2 cellular contexts compared by ENCODE assay signal in the genomic region with DNA sequence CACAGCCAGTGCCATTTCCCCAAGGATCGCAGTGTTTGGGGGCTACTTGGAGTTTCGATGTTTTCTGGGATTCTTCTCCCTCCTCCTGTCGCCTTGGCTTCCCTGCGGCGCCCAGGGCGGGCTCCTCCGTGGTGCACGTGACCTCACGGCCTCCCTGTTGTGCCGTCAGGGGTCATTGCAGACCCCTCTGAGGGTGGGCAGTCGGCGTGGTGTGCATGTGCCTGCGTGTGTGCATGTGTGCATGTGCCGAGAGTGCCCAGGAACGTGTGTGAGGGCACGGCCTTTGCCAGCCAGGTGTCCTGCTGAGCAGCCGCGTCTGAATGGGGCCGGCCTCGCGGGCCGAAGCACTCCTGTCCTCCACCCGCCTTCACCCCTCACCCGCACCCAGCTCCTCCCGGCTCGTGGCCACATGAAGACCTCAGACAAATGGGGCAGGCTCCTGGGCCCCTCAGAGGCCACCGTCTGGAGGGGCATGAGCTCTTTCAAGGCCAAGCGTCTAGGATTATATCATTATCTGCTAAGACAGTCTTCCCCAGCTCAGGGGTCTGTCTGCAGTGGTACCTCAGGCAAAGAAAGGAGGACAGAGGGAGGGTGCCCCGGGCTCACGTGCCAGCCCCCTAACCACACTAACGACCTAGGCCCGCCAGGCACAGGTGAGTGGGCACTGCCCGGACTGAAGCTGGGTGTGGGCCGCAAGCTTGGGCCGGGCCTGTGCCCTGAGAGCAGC.
TF ChIP-seq lines count a peak whose summit lies in the region.

No MANE protein-coding gene starts in this region.

TF ChIP-seq in SK-N-SH, 30 proteins besides CTCF, POLR2A, EP300 and RAD21:
- TF ChIP-seq FOXM1 (IDR thresholded peaks at IDR 0.05; ENCODE audit: low read depth), result no peak

TF ChIP-seq in SK-N-SH treated with all-trans-retinoic acid at 6 μM for 48 hours, 23 proteins besides CTCF, POLR2A, EP300 and RAD21:
- TF ChIP-seq ZC3H10 (CRISPR knock-in tag; IDR thresholded peaks at IDR 0.05), result no peak
- no peak for TF ChIP-seq OSR1 (CRISPR knock-in tag; IDR thresholded peaks at IDR 0.05)
- TF ChIP-seq ESRRG (CRISPR knock-in tag; IDR thresholded peaks at IDR 0.05), result no peak
- TF ChIP-seq, protein P1, sequence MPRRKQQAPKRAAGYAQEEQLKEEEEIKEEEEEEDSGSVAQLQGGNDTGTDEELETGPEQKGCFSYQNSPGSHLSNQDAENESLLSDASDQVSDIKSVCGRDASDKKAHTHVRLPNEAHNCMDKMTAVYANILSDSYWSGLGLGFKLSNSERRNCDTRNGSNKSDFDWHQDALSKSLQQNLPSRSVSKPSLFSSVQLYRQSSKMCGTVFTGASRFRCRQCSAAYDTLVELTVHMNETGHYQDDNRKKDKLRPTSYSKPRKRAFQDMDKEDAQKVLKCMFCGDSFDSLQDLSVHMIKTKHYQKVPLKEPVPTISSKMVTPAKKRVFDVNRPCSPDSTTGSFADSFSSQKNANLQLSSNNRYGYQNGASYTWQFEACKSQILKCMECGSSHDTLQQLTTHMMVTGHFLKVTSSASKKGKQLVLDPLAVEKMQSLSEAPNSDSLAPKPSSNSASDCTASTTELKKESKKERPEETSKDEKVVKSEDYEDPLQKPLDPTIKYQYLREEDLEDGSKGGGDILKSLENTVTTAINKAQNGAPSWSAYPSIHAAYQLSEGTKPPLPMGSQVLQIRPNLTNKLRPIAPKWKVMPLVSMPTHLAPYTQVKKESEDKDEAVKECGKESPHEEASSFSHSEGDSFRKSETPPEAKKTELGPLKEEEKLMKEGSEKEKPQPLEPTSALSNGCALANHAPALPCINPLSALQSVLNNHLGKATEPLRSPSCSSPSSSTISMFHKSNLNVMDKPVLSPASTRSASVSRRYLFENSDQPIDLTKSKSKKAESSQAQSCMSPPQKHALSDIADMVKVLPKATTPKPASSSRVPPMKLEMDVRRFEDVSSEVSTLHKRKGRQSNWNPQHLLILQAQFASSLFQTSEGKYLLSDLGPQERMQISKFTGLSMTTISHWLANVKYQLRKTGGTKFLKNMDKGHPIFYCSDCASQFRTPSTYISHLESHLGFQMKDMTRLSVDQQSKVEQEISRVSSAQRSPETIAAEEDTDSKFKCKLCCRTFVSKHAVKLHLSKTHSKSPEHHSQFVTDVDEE (CRISPR knock-in tag; IDR thresholded peaks at IDR 0.05), result no peak
- TF ChIP-seq GLIS3 (CRISPR knock-in tag; IDR thresholded peaks at IDR 0.05), result no peak
- TF ChIP-seq ZNF565 (CRISPR knock-in tag; conservative IDR thresholded peaks at IDR 0.05; ENCODE audit: low read depth), result no peak
- no peak for TF ChIP-seq ZFP3 (CRISPR knock-in tag; IDR thresholded peaks at IDR 0.05)
- TF ChIP-seq ISL1 (CRISPR knock-in tag; IDR thresholded peaks at IDR 0.05), result no peak
- TF ChIP-seq SNAI2 (CRISPR knock-in tag; IDR thresholded peaks at IDR 0.05), result no peak
- no peak for TF ChIP-seq PPARA (CRISPR knock-in tag; IDR thresholded peaks at IDR 0.05; ENCODE audit: borderline replicate concordance)
- TF ChIP-seq TCF4 (CRISPR knock-in tag; IDR thresholded peaks at IDR 0.05; ENCODE audit: borderline replicate concordance), result no peak
TF ChIP-seq in SK-N-SH treated with all-trans-retinoic acid at 6 μM for 48 hours: peak in this region for 0.
